ENCODE assay signal across 23 cellular contexts in genomic region chr10:46016190-46016589, GRCh38. TPM values are rescaled to one million over a fixed set of nuclear protein-coding genes. Genes with fewer than 3 reads are reported as not detected.
DNase-seq lines count a peak whose midpoint lies in the region; ATAC-seq and TF ChIP-seq lines count a peak whose summit lies in the region.
"Had no signal": no experiment of that assay in that cellular context is flagged by ENCODE, and none has a peak within 500 bp of the region (broad histone marks: within the 10 kb centered on the region; RNA-seq: fewer than 3 reads in every experiment).

No MANE protein-coding gene starts in this region.

- CTCF ChIA-PET in CD8-positive, alpha-beta T cell (lab: Charles Lee), result interaction anchor here (6.0 kb wide), 1 partner anchor 12 kb away, joined by 40 read pairs; no protein-coding TSS in a partner anchor

- H3K27me3 ChIP-seq in left ventricle myocardium inferior (ENCODE audit: low read depth), result no peaks in the 10 kb centered on the region
- H3K27me3 ChIP-seq in CD8-positive, alpha-beta T cell (ENCODE audit: insufficient read depth, low read length), result no peaks in the 10 kb centered on the region

- H3K36me3 ChIP-seq in left ventricle myocardium inferior, result peaks cover 53% of the 10 kb centered on the region
- peaks cover 35% of the 10 kb centered on the region for H3K36me3 ChIP-seq in CD8-positive, alpha-beta T cell (ENCODE audit: insufficient read depth, low read length)

- TF ChIP-seq CTCF in left ventricle myocardium inferior (IDR thresholded peaks at IDR 0.05; ENCODE audit: borderline replicate concordance) (no peak), endothelial cell (IDR thresholded peaks at IDR 0.05; ENCODE audit: unreplicated experiment) (no peak)
- TF ChIP-seq CTCF in CD8-positive, alpha-beta T cell (IDR thresholded peaks at IDR 0.05), result no peak

- peaks cover 68% of the 10 kb centered on the region for H3K4me1 ChIP-seq in left ventricle myocardium inferior
- peaks cover 32% of the 10 kb centered on the region for H3K4me1 ChIP-seq in CD8-positive, alpha-beta T cell (ENCODE audit: insufficient read depth, low read length)

- POLR2A ChIA-PET in CD8-positive, alpha-beta T cell (lab: Charles Lee), result no interaction called here

- no peak overlapping the region for H3K4me3 ChIP-seq in left ventricle myocardium inferior
- no peak overlapping the region for H3K4me3 ChIP-seq in CD8-positive, alpha-beta T cell (ENCODE audit: low read depth, low read length)

- H3K9me3 Mint-ChIP-seq in CD8-positive, alpha-beta T cell, result no peaks in the 10 kb centered on the region
- H3K9me3 Mint-ChIP-seq in endothelial cell (ENCODE audit: unreplicated experiment), result no peaks in the 10 kb centered on the region
- no peaks in the 10 kb centered on the region for H3K9me3 Mint-ChIP-seq in stimulated activated effector memory CD8-positive, alpha-beta T cell treated with anti-CD3 and anti-CD28 coated beads, Interleukin-12 subunit alpha, Interleukin-12 subunit beta, amount 100 ng/mL, for 72 hours

- DNase-seq in left ventricle myocardium inferior (no peak), left ventricle myocardium superior (no peak), endothelial cell (ENCODE audit: low spot score) (no peak), left lobe of liver (ENCODE audit: low spot score) (no peak)
- no peak for DNase-seq in CD8-positive, alpha-beta T cell
- DNase-seq in stimulated activated effector memory CD8-positive, alpha-beta T cell treated with anti-CD3 and anti-CD28 coated beads, Interleukin-12 subunit alpha, Interleukin-12 subunit beta, amount 100 ng/mL, for 72 hours (ENCODE audit: low spot score in 2 of 2), result no peak
- DNase-seq: KBM-7; MM.1S; NCI-H1048; NCI-H1436; NCI-H187 treated with DMSO at 0.1 percent for 48 hours; NCI-H226; NCI-H524; NCI-H774; NK-92 treated with Interleukin-12 subunit alpha and Interleukin-12 subunit beta, amount 100 ng/mL, for 24 hours; SIG-M5; SK-N-SH had no signal

- H3K9me3 ChIP-seq in left ventricle myocardium inferior (replicated peaks), result no peaks in the 10 kb centered on the region
- no peaks in the 10 kb centered on the region for H3K9me3 ChIP-seq in CD8-positive, alpha-beta T cell (ENCODE audit: low read length)
- H3K9me3 ChIP-seq: SK-N-SH had no signal

- peak overlapping the region; percentile 62 for H3K27ac Mint-ChIP-seq in CD8-positive, alpha-beta T cell
- peak overlapping the region; percentile 18 for H3K27ac Mint-ChIP-seq in endothelial cell (ENCODE audit: unreplicated experiment)
- H3K27ac Mint-ChIP-seq in stimulated activated effector memory CD8-positive, alpha-beta T cell treated with anti-CD3 and anti-CD28 coated beads, Interleukin-12 subunit alpha, Interleukin-12 subunit beta, amount 100 ng/mL, for 72 hours, result peak overlapping the region; percentile 57

- H3K27ac ChIP-seq in left ventricle myocardium inferior (replicated peaks), result peak overlapping the region; percentile 89
- H3K27ac ChIP-seq in CD8-positive, alpha-beta T cell (ENCODE audit: low read depth, low read length), result no peak overlapping the region

- peaks cover 56% of the 10 kb centered on the region for H3K36me3 Mint-ChIP-seq in CD8-positive, alpha-beta T cell
- H3K36me3 Mint-ChIP-seq in endothelial cell (ENCODE audit: low read depth, unreplicated experiment), result peaks cover 13% of the 10 kb centered on the region
- peaks cover 65% of the 10 kb centered on the region for H3K36me3 Mint-ChIP-seq in stimulated activated effector memory CD8-positive, alpha-beta T cell treated with anti-CD3 and anti-CD28 coated beads, Interleukin-12 subunit alpha, Interleukin-12 subunit beta, amount 100 ng/mL, for 72 hours

- H3K27me3 Mint-ChIP-seq in CD8-positive, alpha-beta T cell (ENCODE audit: low read depth), result no peaks in the 10 kb centered on the region
- H3K27me3 Mint-ChIP-seq in endothelial cell (ENCODE audit: unreplicated experiment), result peaks cover 1% of the 10 kb centered on the region

- peaks cover 44% of the 10 kb centered on the region for H3K4me1 Mint-ChIP-seq in CD8-positive, alpha-beta T cell (ENCODE audit: low read depth)
- peaks cover 36% of the 10 kb centered on the region for H3K4me1 Mint-ChIP-seq in endothelial cell (ENCODE audit: unreplicated experiment)
- peaks cover 38% of the 10 kb centered on the region for H3K4me1 Mint-ChIP-seq in stimulated activated effector memory CD8-positive, alpha-beta T cell treated with anti-CD3 and anti-CD28 coated beads, Interleukin-12 subunit alpha, Interleukin-12 subunit beta, amount 100 ng/mL, for 72 hours

- no peak overlapping the region for H3K4me3 Mint-ChIP-seq in CD8-positive, alpha-beta T cell
- H3K4me3 Mint-ChIP-seq in endothelial cell (ENCODE audit: unreplicated experiment), result no peak overlapping the region
- H3K4me3 Mint-ChIP-seq in stimulated activated effector memory CD8-positive, alpha-beta T cell treated with anti-CD3 and anti-CD28 coated beads, Interleukin-12 subunit alpha, Interleukin-12 subunit beta, amount 100 ng/mL, for 72 hours, result no peak overlapping the region

- ATAC-seq in left ventricle myocardium superior (no peak), HG02623 (IDR thresholded peaks at IDR 0.05; ENCODE audit: unreplicated experiment) (no peak), HG03571 (IDR thresholded peaks at IDR 0.05; ENCODE audit: unreplicated experiment) (no peak), left lobe of liver (no peak)
- ATAC-seq in CD8-positive, alpha-beta T cell, result no peak
- ATAC-seq in stimulated activated effector memory CD8-positive, alpha-beta T cell treated with anti-CD3 and anti-CD28 coated beads, Interleukin-12 subunit alpha, Interleukin-12 subunit beta, amount 100 ng/mL, for 72 hours, result no peak
- ATAC-seq: Panc1 had no signal

- intact Hi-C loops in left ventricle myocardium inferior (cut with micrococcal nuclease), result no loop called here
- intact Hi-C loops in left ventricle myocardium superior (cut with micrococcal nuclease), result no loop called here
- intact Hi-C loops in CD8-positive, alpha-beta T cell (cut with DNase I, micrococcal nuclease), result no loop called here

RNA-seq across cellular contexts. Expression of gene NCOA4, which starts 14.2 kb away (rescaled TPM):
- total RNA-seq in left ventricle myocardium inferior (270 TPM), left ventricle myocardium superior (333 TPM), endothelial cell (ENCODE audit: unreplicated experiment) (191 TPM), left lobe of liver (192 TPM)
- total RNA-seq in CD8-positive, alpha-beta T cell, result 10 to 100 TPM; 47.4 to 51.5 TPM

RNA-seq across cellular contexts. Expression of gene MSMB, which starts 29.9 kb away (rescaled TPM):
- total RNA-seq in left ventricle myocardium inferior, result not detected
- not detected for total RNA-seq in left ventricle myocardium superior
- total RNA-seq in CD8-positive, alpha-beta T cell, result not detected
- not detected for total RNA-seq in endothelial cell (ENCODE audit: unreplicated experiment)
- total RNA-seq in left lobe of liver, result not detected
- total RNA-seq: A673, Daoy, H4 had no signal

RNA-seq across cellular contexts. Expression of gene TIMM23, which starts 43.9 kb away (rescaled TPM):
- total RNA-seq in left ventricle myocardium inferior, result 83.5 TPM
- 89.7 TPM for total RNA-seq in left ventricle myocardium superior
- total RNA-seq in CD8-positive, alpha-beta T cell, result 10 to 100 TPM; 46.5 to 46.8 TPM
- 57.9 TPM for total RNA-seq in endothelial cell (ENCODE audit: unreplicated experiment)
- 28.4 TPM for total RNA-seq in left lobe of liver
